8 cellular contexts compared by ENCODE assay signal in the genomic region with DNA sequence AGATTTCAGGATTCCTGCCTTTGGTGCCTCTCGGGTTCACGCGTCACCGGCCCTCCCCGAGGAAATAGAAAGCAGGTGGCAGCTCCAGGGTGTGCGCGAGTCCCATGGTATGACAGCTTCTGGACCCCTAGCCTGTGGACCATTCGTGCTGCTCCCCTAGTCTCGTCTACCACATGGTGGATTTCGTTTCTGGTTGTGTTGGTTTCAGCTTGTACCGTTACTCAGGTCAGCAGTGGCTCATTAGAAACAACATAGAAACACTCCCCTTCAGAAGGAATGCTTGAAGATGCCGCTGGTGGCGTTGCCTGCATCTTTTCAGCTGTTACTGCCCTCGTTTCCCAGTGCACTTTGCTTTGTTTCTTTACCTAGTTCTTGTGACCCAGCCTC. TPM values are rescaled to one million over a fixed set of nuclear protein-coding genes. Genes with fewer than 3 reads are reported as not detected.
DNase-seq lines count a peak whose midpoint lies in the region; ATAC-seq and TF ChIP-seq lines count a peak whose summit lies in the region.

No MANE protein-coding gene starts in this region.

- peak overlapping the region; percentile 75 for H3K9ac ChIP-seq in endocrine pancreas (ENCODE audit: control insufficient read depth, insufficient read depth, low read length)

- H3K4me3 ChIP-seq in endocrine pancreas (ENCODE audit: control insufficient read depth, insufficient read depth, low read length) (peak overlapping the region; percentile 90), mononuclear cell (ENCODE audit: low read length) (peak overlapping the region; percentile 94), uterus (peak overlapping the region; percentile 75 to 99)

- peak; percentile 53 for ATAC-seq in GM19351 (IDR thresholded peaks at IDR 0.05; ENCODE audit: unreplicated experiment)
- ATAC-seq in HG03280 (IDR thresholded peaks at IDR 0.05; ENCODE audit: unreplicated experiment): peak; percentile 51

- H3K4me1 ChIP-seq in endocrine pancreas (ENCODE audit: control insufficient read depth, insufficient read depth, low read length) (peaks cover 18% of the 10 kb centered on the region), mononuclear cell (ENCODE audit: insufficient read depth, low read length) (peaks cover 32% of the 10 kb centered on the region), uterus (peaks cover 6 to 7% of the 10 kb centered on the region in 2 donors)

- H3K9me3 ChIP-seq in endocrine pancreas (ENCODE audit: control insufficient read depth, low read length) (no peaks in the 10 kb centered on the region), mononuclear cell (ENCODE audit: low read depth, low read length) (no peaks in the 10 kb centered on the region), uterus (no peaks in the 10 kb centered on the region)

- intact Hi-C loops in uterus (cut with DNase I; ENCODE audit: low total_unique reads): no loop called here

- DNase-seq in EH (ENCODE audit: low read depth) (peak; percentile 43), SK-N-DZ (ENCODE audit: low spot score) (peak; percentile 37), uterus (no peak)
- DNase-seq in activated effector memory CD4-positive, alpha-beta T cell treated with anti-CD3 and anti-CD28 coated beads, Interleukin-2, amount 50 U/mL, for 16 hours: no peak

- H3K27ac ChIP-seq in uterus: peak overlapping the region; percentile 77 to 87

- no peak for TF ChIP-seq POLR2A in uterus (IDR thresholded peaks at IDR 0.05)

- TF ChIP-seq CTCF in uterus (IDR thresholded peaks at IDR 0.05): no peak

- no peaks in the 10 kb centered on the region for H3K36me3 ChIP-seq in endocrine pancreas (ENCODE audit: control insufficient read depth, insufficient read depth, low read length)
- H3K36me3 ChIP-seq in uterus: no peaks in the 10 kb centered on the region

- H3K27me3 ChIP-seq in endocrine pancreas (ENCODE audit: control insufficient read depth, insufficient read depth, low read length): no peaks in the 10 kb centered on the region
- H3K27me3 ChIP-seq in mononuclear cell (ENCODE audit: insufficient read depth, low read length): no peaks in the 10 kb centered on the region
- no peaks in the 10 kb centered on the region for H3K27me3 ChIP-seq in uterus

RNA-seq across cellular contexts. Expression of gene TTC17, which starts 0.7 kb away (rescaled TPM):
- polyA plus RNA-seq in SK-N-DZ (2014; cell fraction: cytosol; rRNA removed): 37.4 and 54.7 TPM in 2 replicates
- polyA plus RNA-seq in SK-N-DZ (2014; cell fraction: nucleus; rRNA removed): 148 and 159 TPM in 2 replicates
- total RNA-seq in mononuclear cell: 123 TPM
- total RNA-seq in uterus: 100 to 1,000 TPM in 3 of 4 donors, 10 to 100 TPM in 1; 94.7 to 182 (median 126) TPM

RNA-seq across cellular contexts. Expression of gene API5, which starts 47.6 kb away (rescaled TPM):
- 111 and 124 TPM in 2 replicates for polyA plus RNA-seq in SK-N-DZ (2014; cell fraction: cytosol; rRNA removed)
- 92.4 and 146 TPM in 2 replicates for polyA plus RNA-seq in SK-N-DZ (2014; cell fraction: nucleus; rRNA removed)
- total RNA-seq in mononuclear cell (90.0 TPM), uterus (100 to 1,000 TPM in 1 of 4 donors, 10 to 100 TPM in 3; 45.6 to 122 (median 74.3) TPM)

Comparison
In these comparisons a context has a peak if more than half of its experiments do, and no peak if none do; other contexts are left out.
1. DNase-seq: peak in EH (single experiment) and SK-N-DZ (single experiment); none in uterus (0 of 2) and activated effector memory CD4-positive, alpha-beta T cell treated with anti-CD3 and anti-CD28 coated beads, Interleukin-2, amount 50 U/mL, for 16 hours (single experiment).
2. Peak in every context shown above with its lines, with median percentiles within 50 percentile points of each other: H3K4me3 ChIP-seq.